Comparison of ENCODE assay signal across 9 cellular contexts in genomic region chr5:157582731-157583580, GRCh38. TPM values are rescaled to one million over a fixed set of nuclear protein-coding genes. Genes with fewer than 3 reads are reported as not detected.
DNase-seq lines count a peak whose midpoint lies in the region; ATAC-seq and TF ChIP-seq lines count a peak whose summit lies in the region.
"Had no signal": no experiment of that assay in that cellular context is flagged by ENCODE, and none has a peak within 500 bp of the region (broad histone marks: within the 10 kb centered on the region; RNA-seq: fewer than 3 reads in every experiment).

No MANE protein-coding gene starts in this region.

- no peaks in the 10 kb centered on the region for H3K9me3 Mint-ChIP-seq in memory B cell
- H3K9me3 Mint-ChIP-seq: mesothelial cell of epicardium had no signal

- H3K4me3 ChIP-seq in OCI-LY7 (ENCODE audit: low read depth, low read length, poor library complexity, severe bottlenecking) (no peak overlapping the region), suprapubic skin (no peak overlapping the region), body of pancreas (no peak overlapping the region)

- H3K4me3 Mint-ChIP-seq in memory B cell = peak overlapping the region; percentile 10
- H3K4me3 Mint-ChIP-seq: mesothelial cell of epicardium had no signal

- BruUV-seq in OCI-LY7 (replicated peaks; lab: Mats Ljungman, UMichigan) = no TSS peak

- H3K4me1 ChIP-seq in OCI-LY7 (ENCODE audit: insufficient read depth, low read length, poor library complexity, severe bottlenecking) (peaks cover 4% of the 10 kb centered on the region), suprapubic skin (no peaks in the 10 kb centered on the region), body of pancreas (no peaks in the 10 kb centered on the region)

- intact Hi-C loops in OCI-LY7 (cut with micrococcal nuclease; ENCODE audit: unreplicated experiment) (no loop called here), body of pancreas (cut with DNase I) (no loop called here)

- H3K9me3 ChIP-seq in OCI-LY7 (ENCODE audit: low read length) (no peaks in the 10 kb centered on the region), suprapubic skin (no peaks in the 10 kb centered on the region), body of pancreas (no peaks in the 10 kb centered on the region)

- peak overlapping the region; percentile 90 for H3K27ac Mint-ChIP-seq in memory B cell
- H3K27ac Mint-ChIP-seq: mesothelial cell of epicardium had no signal

- H3K27me3 Mint-ChIP-seq in memory B cell = no peaks in the 10 kb centered on the region

- DNase-seq in OCI-LY7 (ENCODE audit: low spot score) (no peak), memory B cell (ENCODE audit: low spot score in 2 of 2) (no peak), mesenteric fat pad (ENCODE audit: low spot score) (no peak), suprapubic skin (ENCODE audit: low spot score in 2 of 2) (no peak), body of pancreas (no peak)
- DNase-seq: NCI-H748 treated with DMSO at 0.1 percent for 48 hours had no signal

- POLR2A ChIA-PET in OCI-LY7 (lab: Charles Lee) = interaction anchor here (0.6 kb wide), 2 partner anchors 246 to 683 kb away, joined by 4 to 5 read pairs; no protein-coding TSS in a partner anchor

- H3K79me2 ChIP-seq in OCI-LY7 (ENCODE audit: insufficient read depth, low read depth, low read length) = no peaks in the 10 kb centered on the region

- WGBS in suprapubic skin = 73% methylated on average over 9 of the region's 9 CpGs
- 67 to 75% methylated on average over 9 of the region's 9 CpGs for WGBS in body of pancreas, 2 donors

- no peaks in the 10 kb centered on the region for H3K9me2 ChIP-seq in OCI-LY7 (ENCODE audit: insufficient read depth, low read length)

- H3K36me3 Mint-ChIP-seq in memory B cell = no peaks in the 10 kb centered on the region
- H3K36me3 Mint-ChIP-seq: mesothelial cell of epicardium had no signal

- H3K27me3 ChIP-seq in suprapubic skin (no peaks in the 10 kb centered on the region), body of pancreas (no peaks in the 10 kb centered on the region)

- no peak overlapping the region for H3K4me2 ChIP-seq in OCI-LY7 (ENCODE audit: low read length)

- ATAC-seq in GM18858 (IDR thresholded peaks at IDR 0.05; ENCODE audit: unreplicated experiment) (peak; percentile 74), GM21717 (IDR thresholded peaks at IDR 0.05; ENCODE audit: unreplicated experiment) (peak; percentile 76), memory B cell (ENCODE audit: low read depth) (peak; percentile 82), body of pancreas (no peak)

- no peaks in the 10 kb centered on the region for H3K36me3 ChIP-seq in OCI-LY7 (ENCODE audit: insufficient read depth, low read length)
- no peaks in the 10 kb centered on the region for H3K36me3 ChIP-seq in suprapubic skin
- H3K36me3 ChIP-seq in body of pancreas (replicated peaks in 1 of 2; ENCODE audit: insufficient read depth in 1 of 2, low read depth in 2 of 2) = no peaks in the 10 kb centered on the region

- TF ChIP-seq EP300 in suprapubic skin (IDR thresholded peaks at IDR 0.05) = no peak

- CTCF ChIA-PET in OCI-LY7 (lab: Charles Lee; ENCODE audit: unreplicated experiment) = interaction anchor here (0.7 kb wide), 1 partner anchor 10 kb away, joined by 3 read pairs; no protein-coding TSS in a partner anchor

- H3K27ac ChIP-seq in OCI-LY7 (ENCODE audit: low read depth, low read length, poor library complexity, severe bottlenecking) (no peak overlapping the region), suprapubic skin (no peak overlapping the region), body of pancreas (no peak overlapping the region)

- H2AFZ ChIP-seq in OCI-LY7 (ENCODE audit: low read length) = no peak overlapping the region

- H3K4me1 Mint-ChIP-seq in memory B cell = peaks cover 42% of the 10 kb centered on the region
- H3K4me1 Mint-ChIP-seq: mesothelial cell of epicardium had no signal

- no peaks in the 10 kb centered on the region for H4K20me1 ChIP-seq in OCI-LY7 (ENCODE audit: insufficient read depth, low read length)

- TF ChIP-seq POLR2A in suprapubic skin (IDR thresholded peaks at IDR 0.05) (no peak), body of pancreas (IDR thresholded peaks at IDR 0.05) (no peak)

- TF ChIP-seq CTCF in OCI-LY7 (conservative IDR thresholded peaks at IDR 0.05; ENCODE audit: low read length) (peak; percentile 21; the same call in 1 of the 2 replicates), suprapubic skin (IDR thresholded peaks at IDR 0.05) (no peak), body of pancreas (IDR thresholded peaks at IDR 0.05) (no peak)

RNA-seq across cellular contexts. Expression of gene ADAM19, which starts 7.4 kb away (rescaled TPM):
- total RNA-seq in OCI-LY7 (2014; rRNA removed; shearing (Covaris generic)) = 19.0 and 24.2 TPM in 2 replicates
- total RNA-seq in OCI-LY7 (2022) (78.3 and 103 TPM in 2 replicates), mesenteric fat pad (9.4 TPM), suprapubic skin (1 to 10 TPM in 3 of 4 donors, under 1 TPM in 1; 0.42 to 2.6 (median 1.3) TPM), body of pancreas (1 to 10 TPM; 1.3 to 1.6 TPM)
